8 cellular contexts compared by ENCODE assay signal in genomic region chr3:133506215-133506901, GRCh38.
DNase-seq lines count a peak whose midpoint lies in the region; ATAC-seq and TF ChIP-seq lines count a peak whose summit lies in the region.

No MANE protein-coding gene starts in this region.

- no peaks in the 10 kb centered on the region for H3K9me2 ChIP-seq in PC-9 (ENCODE audit: insufficient read depth)

- DNase-seq in heart right ventricle (no peak), left ventricle myocardium inferior (no peak), lung microvascular endothelial cell (ENCODE audit: low read depth in 2 of 2) (peak; percentile 53 to 69), PC-9 (no peak), GM03348 (ENCODE audit: low spot score) (no peak), NCI-H1694 (lab: John Stamatoyannopoulos, UW) (no peak)
- DNase-seq in activated CD4-positive, alpha-beta memory T cell treated with anti-CD3 and anti-CD28 coated beads for 36 hours: peak; percentile 46

- H4K20me1 ChIP-seq in PC-9 (ENCODE audit: insufficient read depth): no peaks in the 10 kb centered on the region

- H3K27me3 ChIP-seq in heart right ventricle (no peaks in the 10 kb centered on the region), left ventricle myocardium inferior (ENCODE audit: low read depth) (peaks cover 4% of the 10 kb centered on the region), PC-9 (ENCODE audit: insufficient read depth, low read depth) (no peaks in the 10 kb centered on the region)

- no peaks in the 10 kb centered on the region for H3K36me3 Mint-ChIP-seq in activated CD4-positive, alpha-beta memory T cell treated with anti-CD3 and anti-CD28 coated beads for 36 hours

- peaks cover 0 to 18% (median 3%) of the 10 kb centered on the region in 9 donors for H3K4me1 ChIP-seq in heart right ventricle
- peaks cover 3% of the 10 kb centered on the region for H3K4me1 ChIP-seq in left ventricle myocardium inferior
- no peaks in the 10 kb centered on the region for H3K4me1 ChIP-seq in PC-9 (replicated peaks; ENCODE audit: insufficient read depth)

- H3K36me3 ChIP-seq in heart right ventricle (no peaks in the 10 kb centered on the region), left ventricle myocardium inferior (no peaks in the 10 kb centered on the region), PC-9 (ENCODE audit: low read depth) (no peaks in the 10 kb centered on the region)

- peaks cover 15% of the 10 kb centered on the region for H3K4me1 Mint-ChIP-seq in activated CD4-positive, alpha-beta memory T cell treated with anti-CD3 and anti-CD28 coated beads for 36 hours (ENCODE audit: low read depth)

- no TSS peak for BruUV-seq in PC-9 (replicated peaks; lab: Mats Ljungman, UMichigan)

- peak overlapping the region in 6 of 10 donors; percentile 0 to 82 (median 34) for H3K27ac ChIP-seq in heart right ventricle
- H3K27ac ChIP-seq in left ventricle myocardium inferior (replicated peaks): no peak overlapping the region
- H3K27ac ChIP-seq in PC-9: no peak overlapping the region

- POLR2A ChIA-PET in activated CD4-positive, alpha-beta memory T cell treated with anti-CD3 and anti-CD28 coated beads for 36 hours (lab: Charles Lee): interaction anchor here (0.6 to 0.7 kb wide), 2 partner anchors 58 to 67 kb away, joined by 3 to 5 read pairs; partner anchors contain the start of gene CDV3
- POLR2A ChIA-PET in PC-9 (lab: Charles Lee; ENCODE audit: unreplicated experiment): no interaction called here

- H3K9me3 ChIP-seq in heart right ventricle (no peaks in the 10 kb centered on the region), left ventricle myocardium inferior (replicated peaks) (no peaks in the 10 kb centered on the region), PC-9 (ENCODE audit: insufficient read depth, low read depth) (no peaks in the 10 kb centered on the region)

- no peaks in the 10 kb centered on the region for H3K79me2 ChIP-seq in PC-9 (ENCODE audit: low read depth)

- no peak overlapping the region for H2AFZ ChIP-seq in PC-9

- H3K9me3 Mint-ChIP-seq in activated CD4-positive, alpha-beta memory T cell treated with anti-CD3 and anti-CD28 coated beads for 36 hours: no peaks in the 10 kb centered on the region

- H3K27me3 Mint-ChIP-seq in activated CD4-positive, alpha-beta memory T cell treated with anti-CD3 and anti-CD28 coated beads for 36 hours: no peaks in the 10 kb centered on the region

- peak overlapping the region; percentile 67 for H3K4me3 Mint-ChIP-seq in activated CD4-positive, alpha-beta memory T cell treated with anti-CD3 and anti-CD28 coated beads for 36 hours

- intact Hi-C loops in heart right ventricle (cut with DNase I): no loop called here
- intact Hi-C loops in left ventricle myocardium inferior (cut with micrococcal nuclease): no loop called here
- intact Hi-C loops in activated CD4-positive, alpha-beta memory T cell treated with anti-CD3 and anti-CD28 coated beads for 36 hours (cut with micrococcal nuclease): loop anchor here (1.0 to 10.0 kb wide), 5 partner anchors 16 to 782 kb away; partner anchors contain the start of genes CDV3 and NPHP3
- intact Hi-C loops in PC-9 (cut with micrococcal nuclease; ENCODE audit: unreplicated experiment): no loop called here

- ATAC-seq in heart right ventricle (peak in 4 of 8 donors; percentile 47 to 81 (median 63)), HG03066 (IDR thresholded peaks at IDR 0.05; ENCODE audit: low read depth, unreplicated experiment) (peak; percentile 98)

- TF ChIP-seq CTCF in heart right ventricle (IDR thresholded peaks at IDR 0.05) (no peak), left ventricle myocardium inferior (IDR thresholded peaks at IDR 0.05; ENCODE audit: borderline replicate concordance) (no peak), PC-9 (conservative IDR thresholded peaks at IDR 0.05) (no peak)

- H3K4me2 ChIP-seq in PC-9: no peak overlapping the region

- H3K4me3 ChIP-seq in heart right ventricle: peak overlapping the region in 3 of 10 donors; percentile 3 to 20 (median 5)
- no peak overlapping the region for H3K4me3 ChIP-seq in left ventricle myocardium inferior
- H3K4me3 ChIP-seq in PC-9: no peak overlapping the region

- peak overlapping the region; percentile 77 for H3K27ac Mint-ChIP-seq in activated CD4-positive, alpha-beta memory T cell treated with anti-CD3 and anti-CD28 coated beads for 36 hours

- no peaks in the 10 kb centered on the region for H3F3A ChIP-seq in PC-9 (ENCODE audit: insufficient read depth, low read depth)

- WGBS in heart right ventricle, 2 donors: 52 to 55% methylated on average over 9 of the region's 9 CpGs

- CTCF ChIA-PET in activated CD4-positive, alpha-beta memory T cell treated with anti-CD3 and anti-CD28 coated beads for 36 hours (lab: Charles Lee): interaction anchor here (0.7 to 1.1 kb wide), 2 partner anchors 19 to 411 kb away, joined by 3 read pairs; no protein-coding TSS in a partner anchor
- CTCF ChIA-PET in PC-9 (lab: Charles Lee): no interaction called here

Comparison
In these comparisons a context has a peak if more than half of its experiments do, and no peak if none do; other contexts are left out.
1. H3K27ac ChIP-seq: peak in heart right ventricle (6 of 10); none in left ventricle myocardium inferior (single experiment) and PC-9 (single experiment).
2. DNase-seq: peak in activated CD4-positive, alpha-beta memory T cell treated with anti-CD3 and anti-CD28 coated beads for 36 hours (single experiment) and lung microvascular endothelial cell (2 of 2); none in heart right ventricle (0 of 2), left ventricle myocardium inferior (single experiment), PC-9 (0 of 2), GM03348 (single experiment) and NCI-H1694 (single experiment).